17 cellular contexts compared by ENCODE assay signal in the genomic region with DNA sequence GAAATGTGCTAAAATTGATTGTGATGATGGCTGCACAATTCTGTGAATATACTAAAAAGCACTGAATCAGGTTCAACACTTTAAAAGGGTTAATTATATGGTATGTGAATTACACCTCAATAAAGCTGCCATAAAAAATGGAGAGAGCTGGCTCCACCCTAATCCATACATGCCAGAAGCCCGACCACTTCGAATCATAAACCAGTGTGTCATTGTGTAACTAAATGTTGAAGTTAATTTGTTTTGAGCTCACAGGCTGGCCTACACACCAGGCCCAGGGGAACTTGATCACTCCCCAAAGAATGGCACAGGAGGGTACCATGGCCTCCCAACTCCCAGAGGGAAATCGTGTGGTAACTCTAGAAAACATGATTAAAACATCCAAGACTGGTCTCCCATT. TPM values are rescaled to one million over a fixed set of nuclear protein-coding genes. Genes with fewer than 3 reads are reported as not detected.
DNase-seq lines count a peak whose midpoint lies in the region; ATAC-seq and TF ChIP-seq lines count a peak whose summit lies in the region.
"Had no signal": no experiment of that assay in that cellular context is flagged by ENCODE, and none has a peak within 500 bp of the region (broad histone marks: within the 10 kb centered on the region; RNA-seq: fewer than 3 reads in every experiment).

No MANE protein-coding gene starts in this region.

- H3K36me3 ChIP-seq in colonic mucosa: peaks cover 7% of the 10 kb centered on the region
- H3K36me3 ChIP-seq in neuronal stem cell (replicated peaks in 1 of 2; ENCODE audit: control insufficient read depth in 2 of 2, insufficient read depth in 2 of 2, low read length in 2 of 2): peaks cover 47 to 98% of the 10 kb centered on the region in 2 donors
- peaks cover 0 to 27% (median 4%) of the 10 kb centered on the region in 4 donors for H3K36me3 ChIP-seq in transverse colon
- H3K36me3 ChIP-seq in BE2C: no peaks in the 10 kb centered on the region

- H3K36me3 Mint-ChIP-seq in T-helper 17 cell (ENCODE audit: low read depth): peaks cover 20% of the 10 kb centered on the region

- H2AK5ac ChIP-seq in neuronal stem cell (ENCODE audit: low read depth, low read length): no peak overlapping the region

- H3K27ac ChIP-seq in colonic mucosa (peak overlapping the region; percentile 66), neuronal stem cell (replicated peaks; ENCODE audit: low read length) (no peak overlapping the region), transverse colon (peak overlapping the region; percentile 77 to 82 (median 80))
- H3K27ac ChIP-seq: GM23248, HL-60 had no signal

- no peaks in the 10 kb centered on the region for H3K27me3 Mint-ChIP-seq in T-helper 17 cell
- H3K27me3 Mint-ChIP-seq: CD4-positive, alpha-beta T cell had no signal

- H4K91ac ChIP-seq in neuronal stem cell (ENCODE audit: low read depth, low read length, poor library complexity): no peak overlapping the region

- H2BK15ac ChIP-seq in neuronal stem cell (ENCODE audit: low read length): no peak overlapping the region

- no peak for DNase-seq in T-helper 17 cell
- DNase-seq in colonic mucosa: peak; percentile 53
- no peak for DNase-seq in neuronal stem cell (ENCODE audit: low spot score)
- no peak for DNase-seq in transverse colon
- DNase-seq in occipital lobe (lab: John Stamatoyannopoulos, UW): no peak
- no peak for DNase-seq in BE2C
- DNase-seq: ACHN; C1 segment of cervical spinal cord; Calu3; CD4-positive, alpha-beta T cell; DMS 273 treated with DMSO at 0.1 percent for 48 hours; GM23248 had no signal

- H2BK12ac ChIP-seq in neuronal stem cell (ENCODE audit: low read length): no peak overlapping the region

- intact Hi-C loops in colonic mucosa (cut with DNase I) (no loop called here), transverse colon (cut with DNase I; ENCODE audit: low total_unique reads) (no loop called here)

- no peak overlapping the region for H3K4ac ChIP-seq in neuronal stem cell (ENCODE audit: low read length)

- peak overlapping the region; percentile 16 for H3K27ac Mint-ChIP-seq in T-helper 17 cell
- H3K27ac Mint-ChIP-seq: CD4-positive, alpha-beta T cell had no signal

- in situ Hi-C loops in transverse colon (cut with MboI; ENCODE audit: low pct_ligation_motif_present in 1 of 4, low pct_unique_long_range_greater_than_20kb in 1 of 4, low sequenced_read_pairs in 3 of 4): no loop called here

- H3K27me3 ChIP-seq in colonic mucosa (no peaks in the 10 kb centered on the region), neuronal stem cell (ENCODE audit: control insufficient read depth in 3 of 3, insufficient read depth in 3 of 3, low read depth in 1 of 3, low read length in 3 of 3) (no peaks in the 10 kb centered on the region), transverse colon (no peaks in the 10 kb centered on the region), BE2C (no peaks in the 10 kb centered on the region)

- no peak overlapping the region for H2BK5ac ChIP-seq in neuronal stem cell (ENCODE audit: low read length)

- no peak overlapping the region for H3K4me2 ChIP-seq in neuronal stem cell (ENCODE audit: insufficient read depth, low read length, poor library complexity, severe bottlenecking)

- H2BK120ac ChIP-seq in neuronal stem cell (ENCODE audit: low read depth, low read length): no peak overlapping the region

- TF ChIP-seq POLR2A in transverse colon (IDR thresholded peaks at IDR 0.05): no peak

- no peak overlapping the region for H2AFZ ChIP-seq in neuronal stem cell (ENCODE audit: low read length)
- H2AFZ ChIP-seq: GM23248 had no signal

- H3K79me1 ChIP-seq in neuronal stem cell (ENCODE audit: low read depth, low read length): peaks cover 4% of the 10 kb centered on the region

- no peak overlapping the region for H3K18ac ChIP-seq in neuronal stem cell (ENCODE audit: low read length)

- H3K4me3 Mint-ChIP-seq in T-helper 17 cell: no peak overlapping the region
- H3K4me3 Mint-ChIP-seq: CD4-positive, alpha-beta T cell had no signal

- H3K4me1 Mint-ChIP-seq in T-helper 17 cell: peaks cover 6% of the 10 kb centered on the region

- no peak overlapping the region for H3K4me3 ChIP-seq in colonic mucosa
- H3K4me3 ChIP-seq in neuronal stem cell (ENCODE audit: low read length in 2 of 2): no peak overlapping the region
- no peak overlapping the region for H3K4me3 ChIP-seq in transverse colon
- no peak overlapping the region for H3K4me3 ChIP-seq in BE2C (ENCODE audit: low read depth, low read length)
- H3K4me3 ChIP-seq: GM23248 had no signal

- TF ChIP-seq CTCF in colonic mucosa (IDR thresholded peaks at IDR 0.05): no peak
- TF ChIP-seq CTCF in transverse colon (IDR thresholded peaks at IDR 0.05): no peak
- TF ChIP-seq CTCF in BE2C (IDR thresholded peaks at IDR 0.05; ENCODE audit: low read depth, low read length): no peak

- H3K4me1 ChIP-seq in colonic mucosa (no peaks in the 10 kb centered on the region), neuronal stem cell (ENCODE audit: control insufficient read depth in 2 of 2, insufficient read depth in 1 of 2, low read depth in 1 of 2, low read length in 2 of 2) (no peaks in the 10 kb centered on the region), transverse colon (peaks cover 0 to 40% (median 20%) of the 10 kb centered on the region in 4 donors), BE2C (no peaks in the 10 kb centered on the region)

- no peaks in the 10 kb centered on the region for H3K9me3 ChIP-seq in T-helper 17 cell (ENCODE audit: control insufficient read depth, low read length, poor library complexity, severe bottlenecking)
- no peaks in the 10 kb centered on the region for H3K9me3 ChIP-seq in colonic mucosa
- peaks cover 6 to 13% of the 10 kb centered on the region in 2 donors for H3K9me3 ChIP-seq in neuronal stem cell (replicated peaks in 1 of 2; ENCODE audit: control insufficient read depth in 2 of 2, insufficient read depth in 1 of 2, low read depth in 1 of 2, low read length in 2 of 2)
- H3K9me3 ChIP-seq in transverse colon: no peaks in the 10 kb centered on the region
- H3K9me3 ChIP-seq in BE2C: no peaks in the 10 kb centered on the region

- WGBS in neuronal stem cell (ENCODE audit: extremely low coverage in 2 of 2, insufficient read length in 2 of 2, insufficient replicate concordance in 1 of 2), 2 donors: no CpG with 5 or more reads among the region's 3 CpGs
- WGBS in transverse colon (ENCODE audit: low coverage in 1 of 2), 2 donors: 52% methylated on average over 3 of the region's 3 CpGs; no CpG with 5 or more reads in 1 of the 2 donors

- H3K9ac ChIP-seq in colonic mucosa (ENCODE audit: low read depth in 2 of 2, low read length in 2 of 2) (peak overlapping the region in 1 of 2 donors; percentile 35), neuronal stem cell (ENCODE audit: low read depth, low read length, poor library complexity) (no peak overlapping the region)
- H3K9ac ChIP-seq: GM23248 had no signal

- TF ChIP-seq EP300 in transverse colon (IDR thresholded peaks at IDR 0.05; ENCODE audit: low read depth): no peak

- no peak overlapping the region for H4K8ac ChIP-seq in neuronal stem cell (ENCODE audit: low read depth, low read length)

- no peak overlapping the region for H3K14ac ChIP-seq in neuronal stem cell (ENCODE audit: low read length)

- H3K23ac ChIP-seq in neuronal stem cell (ENCODE audit: low read depth, low read length, poor library complexity): peak overlapping the region; percentile 58

- ATAC-seq in T-helper 17 cell (no peak), GM21619 (IDR thresholded peaks at IDR 0.05; ENCODE audit: unreplicated experiment) (no peak)
- ATAC-seq: HCT116 had no signal

RNA-seq across cellular contexts. Expression of a gene that starts 14.0 kb away (rescaled TPM):
- total RNA-seq in T-helper 17 cell: 10 to 100 TPM; 61.8 to 67.1 TPM
- 10 to 100 TPM; 46.8 to 70.0 TPM for total RNA-seq in colonic mucosa
- polyA plus RNA-seq in neuronal stem cell (2013, experiment 1 of 2): 41.7 TPM
- 41.2 TPM for polyA plus RNA-seq in neuronal stem cell (2013, experiment 2 of 2)
- 100 to 1,000 TPM in 2 of 4 donors, 10 to 100 TPM in 2; 21.1 to 126 (median 91.4) TPM for total RNA-seq in transverse colon
- 4.4 TPM for total RNA-seq in occipital lobe
- 0.85 TPM for polyA plus RNA-seq in BE2C (2012; ENCODE audit: insufficient read depth, insufficient read length, low read depth)

RNA-seq across cellular contexts. Expression of a gene that starts 23.5 kb away (rescaled TPM):
- total RNA-seq in T-helper 17 cell (10 to 100 TPM in 1 of 2 donors, 1 to 10 TPM in 1; 8.6 to 16.3 TPM), colonic mucosa (under 1 TPM; 0.52 to 0.56 TPM), transverse colon (1 to 10 TPM in 2 of 4 donors, under 1 TPM in 2; 0.20 to 4.1 (median 1.4) TPM), occipital lobe (0.78 TPM)
- 2.5 TPM for polyA plus RNA-seq in neuronal stem cell (2013, experiment 1 of 2)
- polyA plus RNA-seq in neuronal stem cell (2013, experiment 2 of 2): 2.5 TPM
- not detected for polyA plus RNA-seq in BE2C (2012; ENCODE audit: insufficient read depth, insufficient read length, low read depth)
- total RNA-seq: A172, Daoy, GM23248 had no signal

RNA-seq across cellular contexts. Expression of a gene that starts 24.9 kb away (rescaled TPM):
- total RNA-seq in T-helper 17 cell (10 to 100 TPM; 21.6 to 30.1 TPM), colonic mucosa (100 to 1,000 TPM; 155 to 166 TPM), transverse colon (100 to 1,000 TPM; 112 to 214 (median 172) TPM), occipital lobe (13.6 TPM)
- 2.0 TPM for polyA plus RNA-seq in neuronal stem cell (2013, experiment 1 of 2)
- polyA plus RNA-seq in neuronal stem cell (2013, experiment 2 of 2): 1.7 TPM
- polyA plus RNA-seq in BE2C (2012; ENCODE audit: insufficient read depth, insufficient read length, low read depth): 12.7 TPM
